Comparison of ENCODE assay signal across 14 cellular contexts in genomic region chr11:86515297-86516094, GRCh38.
DNase-seq lines count a peak whose midpoint lies in the region; ATAC-seq, FAIRE-seq and TF ChIP-seq lines count a peak whose summit lies in the region.
"Had no signal": no experiment of that assay in that cellular context is flagged by ENCODE, and none has a peak within 500 bp of the region (broad histone marks: within the 10 kb centered on the region; RNA-seq: fewer than 3 reads in every experiment).

No MANE protein-coding gene starts in this region.

- WGBS in body of pancreas, 2 donors, result 77 to 84% methylated on average over 7 of the region's 7 CpGs
- 58% methylated on average over 7 of the region's 7 CpGs for WGBS in HepG2 (ENCODE audit: low lambda C conversion rate)
- WGBS in aorta, 2 donors, result 62 to 64% methylated on average over 7 of the region's 7 CpGs

- no peak for DNase-seq in activated naive CD4-positive, alpha-beta T cell treated with anti-CD3 and anti-CD28 coated beads, Interleukin-2, amount 50 U/mL, for 72 hours (ENCODE audit: low spot score in 2 of 2)
- DNase-seq in body of pancreas (peak in 1 of 4 donors; percentile 9), HepG2 (ENCODE audit: low spot score) (no peak), aorta (no peak)
- no peak for DNase-seq in activated CD8-positive, alpha-beta memory T cell treated with anti-CD3 and anti-CD28 coated beads for 24 hours
- DNase-seq in stimulated activated CD4-positive, alpha-beta T cell treated with anti-CD3 and anti-CD28 coated beads, Interleukin-12 subunit alpha, Interleukin-12 subunit beta, amount 100 ng/mL, for 4 hours, result no peak
- DNase-seq: activated effector memory CD4-positive, alpha-beta T cell treated with Interleukin-2 at 50 U/mL for 16 hours; NCI-H1105 had no signal

- H3K27ac ChIP-seq in body of pancreas, result no peak overlapping the region
- no peak overlapping the region for H3K27ac ChIP-seq in HepG2 (ENCODE audit: extremely low read length, insufficient read depth, low read length)
- peak overlapping the region in 1 of 2 donors; percentile 5 for H3K27ac ChIP-seq in aorta (ENCODE audit: low read depth in 1 of 2, low read length in 2 of 2)

- no TSS peak for BruUV-seq in HepG2 (replicated peaks; lab: Mats Ljungman, UMichigan)

- no peaks in the 10 kb centered on the region for H3K27me3 Mint-ChIP-seq in activated naive CD4-positive, alpha-beta T cell treated with anti-CD3 and anti-CD28 coated beads, Interleukin-2, amount 50 U/mL, for 24 hours

- H3K27me3 ChIP-seq in body of pancreas (no peaks in the 10 kb centered on the region), HepG2 (ENCODE audit: control insufficient read depth in 1 of 2, insufficient read depth in 2 of 2, low read length in 2 of 2) (no peaks in the 10 kb centered on the region; a peak in 1 of 5 replicates), aorta (ENCODE audit: control insufficient read depth in 1 of 2, insufficient read depth in 2 of 2, low read length in 1 of 2) (no peaks in the 10 kb centered on the region)

- H3K9ac ChIP-seq in HepG2 (ENCODE audit: insufficient read depth, low read depth, low read length), result no peak overlapping the region

- H3K36me3 ChIP-seq in body of pancreas (replicated peaks in 1 of 2; ENCODE audit: insufficient read depth in 1 of 2, low read depth in 2 of 2), result no peaks in the 10 kb centered on the region
- no peaks in the 10 kb centered on the region for H3K36me3 ChIP-seq in HepG2 (replicated peaks in 1 of 2; ENCODE audit: control insufficient read depth in 1 of 2, insufficient read depth in 2 of 2, low read length in 2 of 2)
- H3K36me3 ChIP-seq in aorta (ENCODE audit: control insufficient read depth in 1 of 2, insufficient read depth in 2 of 2, low read length in 1 of 2), result no peaks in the 10 kb centered on the region
- H3K36me3 ChIP-seq: thoracic aorta had no signal

- H3K4me3 Mint-ChIP-seq in activated naive CD4-positive, alpha-beta T cell treated with anti-CD3 and anti-CD28 coated beads, Interleukin-2, amount 50 U/mL, for 24 hours, result no peak overlapping the region
- H3K4me3 Mint-ChIP-seq: T-helper 1 cell treated with Interleukin-12 subunit alpha and Interleukin-12 subunit beta and Interleukin-4 antibody, amounts not matched to agents 30 μg/mL and 1 μg/mL, for 36 hours had no signal

- intact Hi-C loops in body of pancreas (cut with DNase I), result no loop called here
- intact Hi-C loops in HepG2 (cut with micrococcal nuclease; ENCODE audit: unreplicated experiment), result no loop called here
- intact Hi-C loops in aorta (cut with DNase I), result loop anchor here (5.0 kb wide), 2 partner anchors 33 to 62 kb away; no protein-coding TSS in a partner anchor

- H3K27ac Mint-ChIP-seq in activated naive CD4-positive, alpha-beta T cell treated with anti-CD3 and anti-CD28 coated beads, Interleukin-2, amount 50 U/mL, for 24 hours, result peak overlapping the region; percentile 33
- H3K27ac Mint-ChIP-seq in activated naive CD4-positive, alpha-beta T cell treated with anti-CD3 and anti-CD28 coated beads, Interleukin-2, amount 50 U/mL, for 72 hours, result no peak overlapping the region
- H3K27ac Mint-ChIP-seq: T-helper 1 cell treated with Interleukin-12 subunit alpha and Interleukin-12 subunit beta and Interleukin-4 antibody, amounts not matched to agents 30 μg/mL and 1 μg/mL, for 36 hours had no signal

- CTCF ChIA-PET in HepG2 (lab: Yijun Ruan, JAX; ENCODE audit: low intra/inter-chr PET ratio, low total read pairs), result no interaction called here

- H3K79me2 ChIP-seq in HepG2 (ENCODE audit: insufficient read depth, low read length), result no peaks in the 10 kb centered on the region

- H3K4me2 ChIP-seq in HepG2 (ENCODE audit: low read depth, low read length), result no peak overlapping the region

- H3K4me1 ChIP-seq in body of pancreas (peaks cover 20% of the 10 kb centered on the region), HepG2 (ENCODE audit: insufficient read depth, low read length) (peaks cover 9% of the 10 kb centered on the region), aorta (ENCODE audit: control insufficient read depth in 1 of 2, insufficient read depth in 2 of 2, low read length in 2 of 2) (peaks cover 7 to 20% of the 10 kb centered on the region in 2 donors)

- POLR2A ChIA-PET in HepG2 (lab: Yijun Ruan, JAX), result interaction anchor here (1.0 to 1.3 kb wide), 2 partner anchors 15 to 31 kb away, joined by 3 read pairs; no protein-coding TSS in a partner anchor

- no peak for TF ChIP-seq EP300 in HepG2 (IDR thresholded peaks at IDR 0.05; ENCODE audit: low read depth in 2 of 2, low read length in 2 of 2)
- no peak for TF ChIP-seq EP300 in HepG2 (CRISPR knock-in tag; IDR thresholded peaks at IDR 0.05; ENCODE audit: borderline replicate concordance)

- ATAC-seq in activated naive CD4-positive, alpha-beta T cell treated with anti-CD3 and anti-CD28 coated beads, Interleukin-2, amount 50 U/mL, for 72 hours, result no peak
- ATAC-seq in body of pancreas (peak; percentile 61), HepG2 (no peak), aorta (ENCODE audit: low FRiP score) (peak; percentile 55), HG03342 (IDR thresholded peaks at IDR 0.05; ENCODE audit: unreplicated experiment) (no peak)
- ATAC-seq: sciatic nerve had no signal

- no peak for FAIRE-seq in HepG2 (lab: Jason Lieb, UNC)
- FAIRE-seq: GM18507 had no signal

- no peaks in the 10 kb centered on the region for H3K36me3 Mint-ChIP-seq in activated naive CD4-positive, alpha-beta T cell treated with anti-CD3 and anti-CD28 coated beads, Interleukin-2, amount 50 U/mL, for 24 hours
- H3K36me3 Mint-ChIP-seq in activated naive CD4-positive, alpha-beta T cell treated with anti-CD3 and anti-CD28 coated beads, Interleukin-2, amount 50 U/mL, for 72 hours, result no peaks in the 10 kb centered on the region

- H3K4me1 Mint-ChIP-seq in activated naive CD4-positive, alpha-beta T cell treated with anti-CD3 and anti-CD28 coated beads, Interleukin-2, amount 50 U/mL, for 24 hours, result no peaks in the 10 kb centered on the region

- H3K9me3 Mint-ChIP-seq in activated naive CD4-positive, alpha-beta T cell treated with anti-CD3 and anti-CD28 coated beads, Interleukin-2, amount 50 U/mL, for 24 hours, result no peaks in the 10 kb centered on the region
- no peaks in the 10 kb centered on the region for H3K9me3 Mint-ChIP-seq in activated naive CD4-positive, alpha-beta T cell treated with anti-CD3 and anti-CD28 coated beads, Interleukin-2, amount 50 U/mL, for 72 hours
- H3K9me3 Mint-ChIP-seq: T-helper 1 cell treated with Interleukin-12 subunit alpha and Interleukin-12 subunit beta and Interleukin-4 antibody, amounts not matched to agents 30 μg/mL and 1 μg/mL, for 36 hours had no signal

- H3K9me3 ChIP-seq in body of pancreas, result no peaks in the 10 kb centered on the region
- H3K9me3 ChIP-seq in HepG2 (ENCODE audit: low read length), result no peaks in the 10 kb centered on the region
- no peaks in the 10 kb centered on the region for H3K9me3 ChIP-seq in aorta (ENCODE audit: control insufficient read depth, low read length)
- H3K9me3 ChIP-seq: thoracic aorta had no signal

- TF ChIP-seq CTCF in body of pancreas (IDR thresholded peaks at IDR 0.05) (no peak), HepG2 (CRISPR knock-in tag; IDR thresholded peaks at IDR 0.05) (no peak)

- no peaks in the 10 kb centered on the region for H4K20me1 ChIP-seq in HepG2 (ENCODE audit: insufficient read depth, low read length)

- no peak for TF ChIP-seq RAD21 in HepG2 (CRISPR knock-in tag; IDR thresholded peaks at IDR 0.05)

- H3K4me3 ChIP-seq in body of pancreas (no peak overlapping the region), HepG2 (replicated peaks in 1 of 3; ENCODE audit: insufficient read depth in 1 of 3, low read depth in 2 of 3, low read length in 3 of 3) (no peak overlapping the region), aorta (ENCODE audit: low read length in 2 of 2) (no peak overlapping the region)
- H3K4me3 ChIP-seq: thoracic aorta had no signal

- in situ Hi-C loops in HepG2 (cut with HindIII; ENCODE audit: extremely low pct_ligation_motif_present, low pct_unique_long_range_greater_than_20kb), result no loop called here

- H2AFZ ChIP-seq in HepG2 (ENCODE audit: low read length), result no peak overlapping the region

- no peak for TF ChIP-seq POLR2A in body of pancreas (IDR thresholded peaks at IDR 0.05)
- TF ChIP-seq POLR2A in HepG2 (IDR thresholded peaks at IDR 0.05; ENCODE audit: insufficient read depth in 1 of 2, low read depth in 2 of 2, low read length in 2 of 2), result no peak

TF ChIP-seq in HepG2, 621 proteins besides CTCF, POLR2A, EP300 and RAD21:
- TF ChIP-seq ZNF629 (CRISPR knock-in tag; conservative IDR thresholded peaks at IDR 0.05) (0 out of 2 replicates have a peak, but pooled peaks have one; percentile 15), ESRRA (CRISPR knock-in tag; IDR thresholded peaks at IDR 0.05; ENCODE audit: low read depth) (no peak)

Comparison
In these comparisons a context has a peak if more than half of its experiments do, and no peak if none do; other contexts are left out.
1. ATAC-seq: peak in body of pancreas (single experiment) and aorta (single experiment); none in activated naive CD4-positive, alpha-beta T cell treated with anti-CD3 and anti-CD28 coated beads, Interleukin-2, amount 50 U/mL, for 72 hours (0 of 2), HepG2 (single experiment) and HG03342 (single experiment).
2. intact Hi-C loops: an anchor here in aorta (5.0 kb wide); none called in body of pancreas and HepG2.